Comparison of ENCODE assay signal across 14 cellular contexts in genomic region chr13:26679945-26680516, GRCh38.
A peak's percentile ranks its signal among the peaks of the same experiment; 100 is the strongest.
DNase-seq lines count a peak whose midpoint lies in the region; ATAC-seq and TF ChIP-seq lines count a peak whose summit lies in the region.
"Had no signal": no experiment of that assay in that cellular context is flagged by ENCODE, and none has a peak within 500 bp of the region (broad histone marks: within the 10 kb centered on the region; RNA-seq: fewer than 3 reads in every experiment).

No MANE protein-coding gene starts in this region.

- H3K9me3 Mint-ChIP-seq in brain = no peaks in the 10 kb centered on the region

- H3K36me3 Mint-ChIP-seq in brain = peaks cover 60% of the 10 kb centered on the region

- H3K36me3 ChIP-seq in thoracic aorta = no peaks in the 10 kb centered on the region

- H3K4me1 Mint-ChIP-seq in brain = peaks cover 32% of the 10 kb centered on the region

- H3K4me1 ChIP-seq in thoracic aorta (ENCODE audit: control insufficient read depth in 1 of 2, low read depth in 2 of 2) = peaks cover 0 to 12% of the 10 kb centered on the region in 2 donors
- H3K4me1 ChIP-seq: heart right ventricle had no signal

- H3K4me3 ChIP-seq in thoracic aorta = peak overlapping the region; percentile 31
- H3K4me3 ChIP-seq: heart right ventricle, mucosa of descending colon had no signal

- H3K9me3 ChIP-seq in thoracic aorta = no peaks in the 10 kb centered on the region
- H3K9me3 ChIP-seq: heart right ventricle, mucosa of descending colon had no signal

- peak overlapping the region; percentile 9 to 94 (median 68) for H3K27ac Mint-ChIP-seq in brain

- H3K27ac ChIP-seq in thoracic aorta = peak overlapping the region in 1 of 2 donors; percentile 44
- H3K27ac ChIP-seq: heart right ventricle had no signal

- H3K4me3 Mint-ChIP-seq in brain = peak overlapping the region in 3 of 5 experiments; percentile 0 to 10 (median 7)

- TF ChIP-seq CTCF in brain (conservative IDR thresholded peaks at IDR 0.05) = no peak
- TF ChIP-seq CTCF in thoracic aorta (IDR thresholded peaks at IDR 0.05) = no peak

- DNase-seq in NCI-H2107 treated with DMSO at 0.1 percent for 48 hours (lab: John Stamatoyannopoulos, UW; ENCODE audit: unreplicated experiment) (peak; percentile 30), NCI-H2107 (lab: John Stamatoyannopoulos, UW) (no peak), iris pigment epithelial cell (ENCODE audit: low read depth) (peak; percentile 76), thoracic aorta (ENCODE audit: low spot score) (no peak)
- DNase-seq in stimulated activated CD4-positive, alpha-beta T cell treated with anti-CD3 and anti-CD28 coated beads, Interleukin-4, amount 100 ng/mL, for 4 hours = no peak
- DNase-seq in activated CD4-positive, alpha-beta T cell treated with anti-CD3 and anti-CD28 coated beads, Interleukin-2, amount 50 U/mL, for 48 hours = no peak
- DNase-seq: activated CD4-positive, alpha-beta T cell treated with anti-CD3 and anti-CD28 coated beads, Interleukin-2, amount 50 U/mL, for 4 hours; activated gamma-delta T cell treated with Interleukin-2 at 50 U/mL for 16 hours; heart right ventricle; mucosa of descending colon; NCI-H1092; right cardiac atrium had no signal

- H3K27me3 Mint-ChIP-seq in brain = no peaks in the 10 kb centered on the region

- no peaks in the 10 kb centered on the region for H3K27me3 ChIP-seq in thoracic aorta (replicated peaks; ENCODE audit: insufficient read depth)
- H3K27me3 ChIP-seq: heart right ventricle had no signal

- no peak for ATAC-seq in thoracic aorta (ENCODE audit: insufficient number of reproducible peaks, low FRiP score, low read depth)
- ATAC-seq in HG03280 (IDR thresholded peaks at IDR 0.05; ENCODE audit: unreplicated experiment) = no peak
- ATAC-seq: heart right ventricle, mucosa of descending colon, right cardiac atrium had no signal

Comparison
In these comparisons a context has a peak if more than half of its experiments do, and no peak if none do; other contexts are left out.
1. DNase-seq: peak in NCI-H2107 treated with DMSO at 0.1 percent for 48 hours (single experiment) and iris pigment epithelial cell (single experiment); none in NCI-H2107 (single experiment), thoracic aorta (single experiment), stimulated activated CD4-positive, alpha-beta T cell treated with anti-CD3 and anti-CD28 coated beads, Interleukin-4, amount 100 ng/mL, for 4 hours (0 of 2) and activated CD4-positive, alpha-beta T cell treated with anti-CD3 and anti-CD28 coated beads, Interleukin-2, amount 50 U/mL, for 48 hours (0 of 2).